Comparison of ENCODE assay signal across 24 cellular contexts in the genomic region with DNA sequence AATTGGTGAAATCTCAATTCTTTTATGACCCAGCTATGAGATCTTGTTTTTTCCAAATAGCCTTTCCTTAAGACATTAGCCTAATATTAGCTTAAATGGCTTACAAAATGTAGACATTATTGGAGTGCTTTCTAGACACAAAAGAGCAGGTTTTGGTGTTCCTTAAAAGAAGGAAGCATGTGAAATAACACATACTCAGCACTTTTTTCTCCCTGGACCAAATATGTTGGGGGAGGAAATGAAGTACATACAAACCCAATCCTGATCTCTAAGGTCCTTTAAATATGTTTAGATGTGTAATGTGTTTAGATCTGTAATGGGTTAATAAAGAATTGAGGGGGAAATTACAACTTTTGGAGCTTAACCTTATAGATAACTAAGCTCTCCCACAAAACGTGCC. TPM values are rescaled to one million over a fixed set of nuclear protein-coding genes. Genes with fewer than 3 reads are reported as not detected.
A peak's percentile ranks its signal among the peaks of the same experiment; 100 is the strongest.
DNase-seq lines count a peak whose midpoint lies in the region; ATAC-seq, FAIRE-seq and TF ChIP-seq lines count a peak whose summit lies in the region.
"Had no signal": no experiment of that assay in that cellular context is flagged by ENCODE, and none has a peak within 500 bp of the region (broad histone marks: within the 10 kb centered on the region; RNA-seq: fewer than 3 reads in every experiment).

No MANE protein-coding gene starts in this region.

- H2AFZ ChIP-seq in IMR-90 (replicated peaks; ENCODE audit: low read length, poor library complexity) (no peak overlapping the region), K562 (ENCODE audit: low read depth, low read length) (no peak overlapping the region), PC-3 (ENCODE audit: low read length) (no peak overlapping the region)

- no peak overlapping the region for H2BK15ac ChIP-seq in IMR-90 (ENCODE audit: low read depth, low read length)

- POLR2A ChIA-PET in A549 (lab: Yijun Ruan, JAX) (no interaction called here), IMR-90 (lab: Charles Lee; ENCODE audit: unreplicated experiment) (no interaction called here), K562 (lab: Yijun Ruan, JAX) (no interaction called here), PC-3 (lab: Charles Lee; ENCODE audit: unreplicated experiment) (no interaction called here)

- H3K79me1 ChIP-seq in IMR-90 (ENCODE audit: low read depth in 1 of 2, low read length in 2 of 2), result 0 out of 4 replicates have a peak, but pooled peaks cover 0 to 5% of the 10 kb centered on the region in 2 experiments

- no peak overlapping the region for H2AK9ac ChIP-seq in IMR-90 (replicated peaks; ENCODE audit: low read depth, low read length, poor library complexity)

- H4K5ac ChIP-seq in IMR-90 (ENCODE audit: low read depth, low read length), result no peak overlapping the region

- no peak overlapping the region for H2AK5ac ChIP-seq in IMR-90 (ENCODE audit: low read depth, low read length)

- H3K27me3 ChIP-seq in IMR-90 (ENCODE audit: control insufficient read depth, insufficient read depth, low read length), result peaks cover 25% of the 10 kb centered on the region
- H3K27me3 ChIP-seq in K562 (ENCODE audit: control insufficient read depth in 2 of 2, insufficient read depth in 2 of 2, low read length in 2 of 2), result peaks cover 11 to 15% of the 10 kb centered on the region in 2 experiments; a peak in 4 of 5 replicates
- peaks cover 64% of the 10 kb centered on the region for H3K27me3 ChIP-seq in PC-3 (ENCODE audit: low read length)

- H3K79me2 ChIP-seq in K562 (ENCODE audit: control insufficient read depth, insufficient read depth, low read length) (no peaks in the 10 kb centered on the region), PC-3 (ENCODE audit: low read length) (peaks cover 11% of the 10 kb centered on the region)

- no peak overlapping the region for H3K14ac ChIP-seq in IMR-90 (replicated peaks; ENCODE audit: low read depth, low read length)

- H3K9me2 ChIP-seq in PC-3 (replicated peaks; ENCODE audit: low read length), result no peaks in the 10 kb centered on the region

- in situ Hi-C loops in IMR-90 (cut with MboI; ENCODE audit: low sequenced_read_pairs), result no loop called here
- in situ Hi-C loops in K562 (cut with MboI), result no loop called here

- CTCF ChIA-PET in A549 (lab: Yijun Ruan, JAX) (interaction anchor here (0.6 to 1.3 kb wide), 2 partner anchors 11 to 107 kb away, joined by 3 to 4 read pairs; no protein-coding TSS in a partner anchor), IMR-90 (lab: Yijun Ruan, JAX) (no interaction called here), K562 (lab: Yijun Ruan, JAX; ENCODE audit: low intra/inter-chr PET ratio) (no interaction called here), PC-3 (lab: Charles Lee) (no interaction called here)

- TF ChIP-seq RAD21 in A549 (conservative IDR thresholded peaks at IDR 0.05 in 1 of 2, IDR thresholded peaks at IDR 0.05 in 1 of 2) (no peak), IMR-90 (IDR thresholded peaks at IDR 0.05; ENCODE audit: low read length) (no peak), K562 (CRISPR knock-in tag; conservative IDR thresholded peaks at IDR 0.05 in 1 of 2, IDR thresholded peaks at IDR 0.05 in 1 of 2) (no peak)

- TF ChIP-seq POLR2A in A549 (IDR thresholded peaks at IDR 0.05; ENCODE audit: low read length), result no peak
- TF ChIP-seq POLR2A in IMR-90 (IDR thresholded peaks at IDR 0.05; ENCODE audit: low read depth, low read length), result no peak
- TF ChIP-seq POLR2A in K562 (conservative IDR thresholded peaks at IDR 0.05), result no peak

- no peak overlapping the region for H4K91ac ChIP-seq in IMR-90 (ENCODE audit: insufficient read depth, low read depth, low read length)

- H3K9me3 Mint-ChIP-seq in neural crest cell, result no peaks in the 10 kb centered on the region
- H3K9me3 Mint-ChIP-seq: CD4-positive, alpha-beta T cell had no signal

- H3K27ac ChIP-seq in A549 (no peak overlapping the region), IMR-90 (ENCODE audit: insufficient read depth, low read length) (no peak overlapping the region), K562 (ENCODE audit: extremely low read depth, low read depth, low read length) (no peak overlapping the region), PC-3 (ENCODE audit: low read length) (no peak overlapping the region)
- H3K27ac ChIP-seq: BLaER1 treated with 17β-estradiol and CSF1 and Interleukin-3, amounts not matched to agents 10 nM and 100 nM; C4-2B had no signal

- H3K4me1 ChIP-seq in A549 (peaks cover 13% of the 10 kb centered on the region), IMR-90 (ENCODE audit: control insufficient read depth, insufficient read depth, low read length) (no peaks in the 10 kb centered on the region), K562 (replicated peaks in 1 of 2; ENCODE audit: control insufficient read depth in 2 of 2, insufficient read depth in 2 of 2, low read length in 2 of 2) (peaks cover 0 to 12% of the 10 kb centered on the region in 2 experiments; a peak in 2 of 5 replicates), PC-3 (ENCODE audit: insufficient read depth, low read length) (no peaks in the 10 kb centered on the region)
- H3K4me1 ChIP-seq: Caco-2 had no signal

- no peaks in the 10 kb centered on the region for H3K36me3 Mint-ChIP-seq in neural crest cell (ENCODE audit: low read depth)

- no peaks in the 10 kb centered on the region for H3F3A ChIP-seq in PC-3 (ENCODE audit: low read length, unreplicated experiment)

- H4K8ac ChIP-seq in IMR-90 (ENCODE audit: low read depth in 2 of 2, low read length in 2 of 2), result no peak overlapping the region

- no peak for TF ChIP-seq EP300 in A549 (IDR thresholded peaks at IDR 0.05)
- no peak for TF ChIP-seq EP300 in K562 (IDR thresholded peaks at IDR 0.05; ENCODE audit: low read length)

- H3K4me3 ChIP-seq in A549 (no peak overlapping the region), IMR-90 (ENCODE audit: insufficient read depth, low read depth, low read length) (no peak overlapping the region), K562 (no peak overlapping the region), PC-3 (ENCODE audit: low read length) (no peak overlapping the region)
- H3K4me3 ChIP-seq: BLaER1 treated with 17β-estradiol and CSF1 and Interleukin-3, amounts not matched to agents 10 nM and 100 nM had no signal

- intact Hi-C loops in IMR-90 (cut with micrococcal nuclease) (loop anchor here (5.0 kb wide), 1 partner anchor 171 kb away; the partner anchor contains the start of gene ADAM23), K562 (cut with micrococcal nuclease) (no loop called here), head of caudate nucleus (cut with DNase I) (no loop called here), PC-3 (cut with micrococcal nuclease) (no loop called here)

- peak overlapping the region; percentile 47 for H3K4me3 Mint-ChIP-seq in neural crest cell
- H3K4me3 Mint-ChIP-seq: B cell; CD4-positive, alpha-beta T cell; CD8-positive, alpha-beta T cell had no signal

- H3K36me3 ChIP-seq in IMR-90 (ENCODE audit: control insufficient read depth, insufficient read depth, low read length), result no peaks in the 10 kb centered on the region
- no peaks in the 10 kb centered on the region for H3K36me3 ChIP-seq in K562 (ENCODE audit: control insufficient read depth, insufficient read depth, low read length)
- no peaks in the 10 kb centered on the region for H3K36me3 ChIP-seq in PC-3 (ENCODE audit: low read depth, low read length)
- H3K36me3 ChIP-seq: BLaER1 treated with 17β-estradiol and CSF1 and Interleukin-3, amounts not matched to agents 10 nM and 100 nM had no signal

- DNase-seq in A549 (ENCODE audit: low read depth in 1 of 2, low spot score in 1 of 2) (no peak), IMR-90 (no peak), K562 (ENCODE audit: extremely low read depth in 1 of 4, low spot score in 3 of 4) (no peak), neural crest cell (ENCODE audit: low read depth, low spot score) (no peak), head of caudate nucleus (no peak), Kasumi-1 (lab: John Stamatoyannopoulos, UW) (no peak), NCI-H2081 (lab: John Stamatoyannopoulos, UW) (no peak), PC-3 (no peak)
- DNase-seq: 8988T; AML-193; Caco-2; Calu3; CD4-positive, alpha-beta T cell; CD8-positive, alpha-beta T cell; DMS79 treated with DMSO at 0.1 percent for 48 hours; GF-D8 had no signal

- H3K56ac ChIP-seq in IMR-90 (ENCODE audit: extremely low read depth, insufficient read depth, low read length), result no peak overlapping the region

- H3K9ac ChIP-seq in IMR-90 (ENCODE audit: low read depth, low read length) (no peak overlapping the region), K562 (ENCODE audit: insufficient read depth in 1 of 2, low read depth in 2 of 2, low read length in 2 of 2) (no peak overlapping the region), PC-3 (ENCODE audit: low read length) (no peak overlapping the region)
- H3K9ac ChIP-seq: BLaER1 treated with 17β-estradiol and CSF1 and Interleukin-3, amounts not matched to agents 10 nM and 100 nM had no signal

- dilution Hi-C loops in IMR-90 (cut with HindIII; ENCODE audit: low sequenced_read_pairs, unreplicated experiment), result no loop called here

- no peak overlapping the region for H2BK120ac ChIP-seq in IMR-90 (ENCODE audit: low read depth, low read length)

- no peaks in the 10 kb centered on the region for H3K9me1 ChIP-seq in IMR-90 (ENCODE audit: insufficient read depth, low read length)
- no peaks in the 10 kb centered on the region for H3K9me1 ChIP-seq in K562 (ENCODE audit: control insufficient read depth, insufficient read depth, low read length)

- FAIRE-seq in A549 (lab: Jason Lieb, UNC), result no peak
- no peak for FAIRE-seq in K562 (lab: Jason Lieb, UNC)
- FAIRE-seq: A204.1, D721Med, G401.6, GM12891, GM19239 had no signal

- H2BK20ac ChIP-seq in IMR-90 (ENCODE audit: low read depth, low read length), result no peak overlapping the region

- H3K23ac ChIP-seq in IMR-90 (ENCODE audit: low read depth, low read length), result no peak overlapping the region

- TF ChIP-seq CTCF in A549 (IDR thresholded peaks at IDR 0.05) (no peak), IMR-90 (conservative IDR thresholded peaks at IDR 0.05; ENCODE audit: low read depth, low read length) (no peak), K562 (IDR thresholded peaks at IDR 0.05 in 2 of 3, conservative IDR thresholded peaks at IDR 0.05 in 1 of 3; ENCODE audit: insufficient read depth in 2 of 3, low read depth in 1 of 3, low read length in 3 of 3) (no peak), neural crest cell (conservative IDR thresholded peaks at IDR 0.05) (no peak), PC-3 (conservative IDR thresholded peaks at IDR 0.05; ENCODE audit: low read depth, low read length) (no peak)

- no peak for ATAC-seq in A549
- no peak for ATAC-seq in IMR-90 (ENCODE audit: low read depth)
- ATAC-seq in K562, result no peak
- ATAC-seq in PC-3, result no peak
- ATAC-seq: CD8-positive, alpha-beta T cell had no signal

- H3K4me2 ChIP-seq in A549 (no peak overlapping the region), IMR-90 (ENCODE audit: low read depth, low read length) (no peak overlapping the region), K562 (ENCODE audit: insufficient read depth, low read length) (no peak overlapping the region), PC-3 (ENCODE audit: low read length) (no peak overlapping the region)
- H3K4me2 ChIP-seq: BLaER1 treated with 17β-estradiol and CSF1 and Interleukin-3, amounts not matched to agents 10 nM and 100 nM had no signal

- H2BK5ac ChIP-seq in IMR-90 (ENCODE audit: low read depth, low read length, poor library complexity, severe bottlenecking), result no peak overlapping the region

- no peak overlapping the region for H3K18ac ChIP-seq in IMR-90 (ENCODE audit: low read depth, low read length)

- no peaks in the 10 kb centered on the region for H4K20me1 ChIP-seq in IMR-90 (ENCODE audit: insufficient read depth, low read length)
- no peaks in the 10 kb centered on the region for H4K20me1 ChIP-seq in K562 (replicated peaks; ENCODE audit: control insufficient read depth, insufficient read depth, low read length)
- no peaks in the 10 kb centered on the region for H4K20me1 ChIP-seq in PC-3 (ENCODE audit: low read length)
- H4K20me1 ChIP-seq: BLaER1 treated with 17β-estradiol and CSF1 and Interleukin-3, amounts not matched to agents 10 nM and 100 nM had no signal

- H3K27ac Mint-ChIP-seq in neural crest cell (ENCODE audit: unreplicated experiment), result no peak overlapping the region
- H3K27ac Mint-ChIP-seq: B cell; CD4-positive, alpha-beta T cell; CD8-positive, alpha-beta T cell had no signal

- BruUV-seq in IMR-90 (replicated peaks; lab: Mats Ljungman, UMichigan) (no TSS peak), K562 (replicated peaks; lab: Mats Ljungman, UMichigan) (no TSS peak), PC-3 (replicated peaks; lab: Mats Ljungman, UMichigan) (no TSS peak)

- H3K4me1 Mint-ChIP-seq in neural crest cell, result peaks cover 22% of the 10 kb centered on the region

- H3K4ac ChIP-seq in IMR-90 (ENCODE audit: low read depth, low read length), result no peak overlapping the region

- H3K9me3 ChIP-seq in A549 (no peaks in the 10 kb centered on the region), IMR-90 (ENCODE audit: control insufficient read depth, insufficient read depth, low read length) (no peaks in the 10 kb centered on the region), K562 (replicated peaks; ENCODE audit: control insufficient read depth, insufficient read depth, low read depth, low read length) (no peaks in the 10 kb centered on the region), PC-3 (ENCODE audit: low read length) (no peaks in the 10 kb centered on the region)
- H3K9me3 ChIP-seq: Caco-2 had no signal

- 16% methylated on average over 1 of the region's 1 CpG for WGBS in A549 (ENCODE audit: missing lambda C conversion rate)
- no CpG with 5 or more reads among the region's 1 CpG for WGBS in IMR-90 (ENCODE audit: extremely low coverage in 2 of 2, insufficient read length in 1 of 2), 2 experiments
- WGBS in K562 (ENCODE audit: insufficient coverage, low coverage, missing lambda C conversion rate), result 0% methylated on average over 1 of the region's 1 CpG

- peaks cover 25% of the 10 kb centered on the region for H3K27me3 Mint-ChIP-seq in neural crest cell (ENCODE audit: low read depth)

RNA-seq across cellular contexts. Expression of gene ZDBF2, which starts 3.4 kb away (rescaled TPM):
- polyA plus RNA-seq in A549 (2011; rRNA removed) (5.8 and 8.4 TPM in 2 replicates), A549 (2017; fragmentation: RNase III; extraction: RNeasy Plus Mini Kit Qiagen cat#74134 plus additional on column Dnase treatment) (1.3 to 1.7 TPM (median 1.5 TPM) in 3 replicates), IMR-90 (2012; rRNA removed) (1.3 and 1.9 TPM in 2 replicates), K562 (2011; rRNA removed) (0.03 TPM in 2 replicates), K562 (2014; fragmentation: Illumina TruSeq; extraction: Trizol) (0.01 TPM in 2 replicates), K562 (2014; fragmentation: Nextera tagmentation; extraction: Ambion mirVana) (not detected), K562 (2014; rRNA removed) (0.03 TPM in 1 of 2 replicates, not detected in the other)
- 0.28 and 0.30 TPM in 2 replicates for polyA plus RNA-seq in A549 (2012; cell fraction: cytosol; rRNA removed)
- 0.50 and 0.78 TPM in 2 replicates for polyA plus RNA-seq in A549 (2012; cell fraction: nucleus; rRNA removed)
- polyA minus RNA-seq in A549 (2011; rRNA and poly(A)+ RNA removed), result 7.2 and 7.5 TPM in 2 replicates
- total RNA-seq in IMR-90 (2012; rRNA removed) (10.2 and 16.7 TPM in 2 replicates), K562 (2014; rRNA removed) (0.04 TPM in 1 of 2 replicates, not detected in the other), K562 (2014; rRNA removed; fragmentation: Illumina TruSeq; extraction: Trizol) (0.04 and 0.19 TPM in 2 replicates), K562 (2015; rRNA removed; fragmentation: Illumina TruSeq; extraction: Trizol) (0.04 TPM in 2 replicates), K562 (2021) (0.04 TPM in 2 replicates), neural crest cell (27.1 and 28.1 TPM in 2 replicates), PC-3 (2014; rRNA removed) (1.9 and 4.2 TPM in 2 replicates)
- 0.21 and 0.27 TPM in 2 replicates for polyA plus RNA-seq in IMR-90 (2012; cell fraction: cytosol; rRNA removed)
- 0.41 and 4.7 TPM in 2 replicates for polyA plus RNA-seq in IMR-90 (2012; cell fraction: nucleus; rRNA removed; ENCODE audit: low replicate concordance)
- total RNA-seq in K562 (2011; cell fraction: chromatin; rRNA removed; ENCODE audit: low replicate concordance), result 0.12 and 0.95 TPM in 2 replicates
- under 0.01 TPM in 1 of 2 replicates, not detected in the other for total RNA-seq in K562 (2011; cell fraction: nucleolus; rRNA removed)
- total RNA-seq in K562 (2011; cell fraction: nucleoplasm; rRNA removed), result under 0.01 TPM in 1 of 2 replicates, not detected in the other
- polyA plus RNA-seq in K562 (2011; cell fraction: cytosol; rRNA removed), result under 0.01 and 0.01 TPM in 2 replicates
- 0.03 and 0.09 TPM in 2 replicates for polyA plus RNA-seq in K562 (2011; cell fraction: nucleus; rRNA removed)
- 0.05 and 0.17 TPM in 2 replicates for polyA plus RNA-seq in K562 (2012)
- 0.09 and 0.11 TPM in 2 replicates for polyA minus RNA-seq in K562 (2011; rRNA and poly(A)+ RNA removed)
- polyA minus RNA-seq in K562 (2011; cell fraction: cytosol; rRNA and poly(A)+ RNA removed), result not detected in 2 replicates
- polyA minus RNA-seq in K562 (2011; cell fraction: nucleus; rRNA and poly(A)+ RNA removed), result under 0.01 and 0.11 TPM in 2 replicates
- total RNA-seq: Calu3 had no signal

Comparison
In these comparisons a context has a peak if more than half of its experiments do, and no peak if none do; other contexts are left out.
1. Of the 35 proteins assayed by ChIP-seq in both K562 and A549: peak only in K562: none; only in A549: none; in both: MAFK; in neither: 34.